ENCODE assay signal across 11 cellular contexts in the genomic region with DNA sequence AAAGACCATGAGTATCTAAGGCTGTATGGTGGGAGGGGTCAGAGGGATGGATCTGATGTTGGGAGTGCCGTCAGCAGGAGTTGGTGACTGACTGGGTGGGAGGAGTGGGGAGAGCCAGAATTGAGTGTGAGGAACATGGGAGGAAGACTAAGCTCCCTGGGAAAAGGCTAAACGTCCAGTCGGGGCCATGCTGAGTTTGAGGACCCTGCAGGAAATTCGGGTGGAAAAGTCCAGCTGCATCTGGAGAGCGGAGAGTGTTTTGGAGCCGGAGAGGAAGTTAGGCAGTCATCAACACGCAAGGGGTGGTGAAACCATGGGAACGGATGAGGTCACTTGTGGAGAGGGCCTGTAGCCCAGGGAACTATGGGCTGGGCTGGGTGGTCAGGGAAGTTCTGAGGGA.
A peak's percentile ranks its signal among the peaks of the same experiment; 100 is the strongest.
DNase-seq lines count a peak whose midpoint lies in the region; ATAC-seq and TF ChIP-seq lines count a peak whose summit lies in the region.
"Had no signal": no experiment of that assay in that cellular context is flagged by ENCODE, and none has a peak within 500 bp of the region (broad histone marks: within the 10 kb centered on the region; RNA-seq: fewer than 3 reads in every experiment).

No MANE protein-coding gene starts in this region.

- no peak for TF ChIP-seq CTCF in AG04450 (IDR thresholded peaks at IDR 0.05; ENCODE audit: low read depth, low read length)
- no peak for TF ChIP-seq CTCF in Peyer's patch (IDR thresholded peaks at IDR 0.05)

- peaks cover 0 to 3% (median 0%) of the 10 kb centered on the region in 3 donors for H3K36me3 ChIP-seq in Peyer's patch
- peaks cover 8 to 14% of the 10 kb centered on the region in 2 donors for H3K36me3 ChIP-seq in mucosa of rectum (ENCODE audit: control insufficient read depth in 2 of 2, insufficient read depth in 2 of 2, low read length in 2 of 2)

- H3K27ac ChIP-seq in AG04450 (ENCODE audit: low read depth, low read length) (peak overlapping the region; percentile 21), Peyer's patch (peak overlapping the region in 3 of 4 donors; percentile 40 to 77 (median 69)), mucosa of rectum (ENCODE audit: low read depth in 2 of 2, low read length in 2 of 2) (peak overlapping the region; percentile 39 to 52)

- DNase-seq in AG04450 (ENCODE audit: low read depth, low spot score) (no peak), Peyer's patch (peak in 1 of 3 donors; percentile 70), fibroblast of gingiva (ENCODE audit: low read depth) (peak; percentile 40), NCI-H1694 treated with DMSO at 0.1 percent for 48 hours (lab: John Stamatoyannopoulos, UW) (no peak), NCI-H1930 (lab: John Stamatoyannopoulos, UW) (no peak), T-helper 9 cell (no peak)
- DNase-seq: activated CD4-positive, CD25-positive, alpha-beta regulatory T cell; CD4-positive, CD25-positive, alpha-beta regulatory T cell; NCI-H1417 had no signal

- no peaks in the 10 kb centered on the region for H3K9me3 ChIP-seq in AG04450 (ENCODE audit: control insufficient read depth, insufficient read depth, low read length)
- H3K9me3 ChIP-seq in Peyer's patch, result no peaks in the 10 kb centered on the region
- H3K9me3 ChIP-seq in mucosa of rectum (ENCODE audit: control insufficient read depth in 2 of 2, low read length in 2 of 2), result no peaks in the 10 kb centered on the region

- POLR2A ChIA-PET in AG04450 (lab: Yijun Ruan, JAX), result no interaction called here

- CTCF ChIA-PET in AG04450 (lab: Charles Lee), result interaction anchor here (0.5 to 4.2 kb wide), 4 partner anchors 34 to 262 kb away, joined by 3 to 19 read pairs (median 4); no protein-coding TSS in a partner anchor

- no peak for ATAC-seq in GM18517 (IDR thresholded peaks at IDR 0.05; ENCODE audit: unreplicated experiment)

- H3K27me3 ChIP-seq in AG04450 (ENCODE audit: control insufficient read depth, insufficient read depth, low read length) (no peaks in the 10 kb centered on the region), Peyer's patch (no peaks in the 10 kb centered on the region), mucosa of rectum (ENCODE audit: control insufficient read depth in 2 of 2, insufficient read depth in 2 of 2, low read length in 2 of 2) (no peaks in the 10 kb centered on the region)

- no peak overlapping the region for H3K4me3 ChIP-seq in AG04450 (ENCODE audit: low read depth, low read length)
- H3K4me3 ChIP-seq in Peyer's patch, result no peak overlapping the region
- no peak overlapping the region for H3K4me3 ChIP-seq in mucosa of rectum (ENCODE audit: low read length in 2 of 2)

- peaks cover 0 to 18% (median 0%) of the 10 kb centered on the region in 4 donors for H3K4me1 ChIP-seq in Peyer's patch
- peaks cover 0 to 6% of the 10 kb centered on the region in 2 donors for H3K4me1 ChIP-seq in mucosa of rectum (ENCODE audit: control insufficient read depth in 2 of 2, insufficient read depth in 2 of 2, low read length in 2 of 2)

- TF ChIP-seq POLR2A in Peyer's patch (IDR thresholded peaks at IDR 0.05), result no peak

- H3K9ac ChIP-seq in mucosa of rectum (ENCODE audit: low read depth in 1 of 2, low read length in 2 of 2), result no peak overlapping the region
